8 cellular contexts compared by ENCODE assay signal in the genomic region with DNA sequence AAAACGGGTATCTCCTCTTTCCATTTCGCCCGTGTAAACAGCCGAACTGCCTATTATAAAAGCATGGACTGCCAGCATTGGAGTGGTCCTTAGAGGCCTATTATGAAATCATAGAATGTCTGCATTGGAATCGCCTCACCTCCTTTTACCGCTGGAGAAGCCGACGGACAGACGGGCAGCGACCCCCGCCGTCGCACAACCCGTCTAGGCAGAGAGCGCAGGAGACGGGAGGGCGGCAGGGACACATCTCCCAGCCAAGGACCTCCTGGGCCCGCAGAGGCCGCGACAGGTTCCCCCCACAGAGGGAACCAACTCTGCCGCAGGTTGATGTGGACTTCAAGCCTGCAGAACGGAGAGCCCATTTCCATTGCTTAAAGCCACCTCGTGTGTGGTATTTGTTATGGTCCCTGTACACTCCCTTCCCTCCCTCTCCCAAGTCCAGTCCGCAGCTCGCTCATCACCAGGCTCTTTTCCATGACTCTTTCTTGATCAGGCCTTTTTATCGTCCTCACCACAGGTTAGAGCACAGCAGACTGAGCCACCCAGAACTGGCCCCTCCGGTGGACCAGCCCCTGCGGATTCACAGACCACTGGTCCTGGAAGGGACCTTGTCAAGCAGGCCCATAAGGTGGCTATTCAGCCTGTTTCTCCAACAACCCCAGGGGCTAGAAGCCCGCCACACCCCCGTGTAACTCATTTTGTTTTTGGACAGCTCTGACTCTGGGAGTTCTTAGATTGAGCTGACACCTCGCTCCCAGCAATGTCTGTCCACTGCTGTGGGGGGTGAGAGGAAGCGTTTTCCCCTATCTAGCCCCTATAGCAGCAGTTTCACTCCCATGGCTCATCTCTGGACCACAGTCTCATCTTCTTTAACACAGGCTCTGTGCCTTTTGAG. TPM values are rescaled to one million over a fixed set of nuclear protein-coding genes. Genes with fewer than 3 reads are reported as not detected.
A peak's percentile ranks its signal among the peaks of the same experiment; 100 is the strongest.
DNase-seq lines count a peak whose midpoint lies in the region; ATAC-seq and TF ChIP-seq lines count a peak whose summit lies in the region.

No MANE protein-coding gene starts in this region.

- peaks cover 23 to 46% of the 10 kb centered on the region in 2 experiments for H3K4me1 ChIP-seq in HCT116 (ENCODE audit: control insufficient read depth in 1 of 2, insufficient read depth in 2 of 2, low read length in 2 of 2)

- H3K27ac Mint-ChIP-seq in activated CD8-positive, alpha-beta T cell treated with anti-CD3 and anti-CD28 coated beads for 36 hours = peak overlapping the region; percentile 89

- BruUV-seq in HCT116 (replicated peaks; lab: Mats Ljungman, UMichigan) = TSS peak; percentile 80

- no peaks in the 10 kb centered on the region for H3K9me3 ChIP-seq in HCT116 (ENCODE audit: control insufficient read depth in 1 of 2, insufficient read depth in 1 of 2, low read depth in 1 of 2, low read length in 2 of 2)

- TF ChIP-seq RAD21 in HCT116 (IDR thresholded peaks at IDR 0.05; ENCODE audit: low read depth) = no peak

- peaks cover 58% of the 10 kb centered on the region for H3K4me1 Mint-ChIP-seq in activated CD8-positive, alpha-beta T cell treated with anti-CD3 and anti-CD28 coated beads for 36 hours (ENCODE audit: low read depth)

- H3K4me3 Mint-ChIP-seq in activated CD8-positive, alpha-beta T cell treated with anti-CD3 and anti-CD28 coated beads for 36 hours = peak overlapping the region; percentile 83

- in situ Hi-C loops in ACHN (cut with HindIII; ENCODE audit: low pct_ligation_motif_present, low pct_unique_long_range_greater_than_20kb, low sequenced_read_pairs) = no loop called here

- TF ChIP-seq CTCF in C4-2B (conservative IDR thresholded peaks at IDR 0.05) (no peak), HCT116 (IDR thresholded peaks at IDR 0.05 in 2 of 3, conservative IDR thresholded peaks at IDR 0.05 in 1 of 3; ENCODE audit: borderline replicate concordance in 1 of 3, insufficient read depth in 1 of 3, low read depth in 2 of 3, low read length in 2 of 3) (no peak)
- no peak for TF ChIP-seq CTCF in activated CD8-positive, alpha-beta T cell treated with anti-CD3 and anti-CD28 coated beads for 36 hours (IDR thresholded peaks at IDR 0.05)

- peak overlapping the region; percentile 57 for H2AFZ ChIP-seq in HCT116 (ENCODE audit: low read depth, low read length, poor library complexity, severe bottlenecking)

- POLR2A ChIA-PET in HCT116 (lab: Charles Lee) = interaction anchor here (0.7 to 1.6 kb wide), 7 partner anchors 13 to 274 kb away, joined by 3 to 10 read pairs (median 6); a partner anchor contains a TSS
- POLR2A ChIA-PET in activated CD8-positive, alpha-beta T cell treated with anti-CD3 and anti-CD28 coated beads for 36 hours (lab: Charles Lee) = interaction anchor here (0.7 to 4.7 kb wide), 6 partner anchors 7 to 273 kb away, joined by 3 to 34 read pairs (median 4); a partner anchor contains a TSS

- intact Hi-C loops in HCT116 (cut with micrococcal nuclease) = no loop called here
- intact Hi-C loops in activated CD8-positive, alpha-beta T cell treated with anti-CD3 and anti-CD28 coated beads for 36 hours (cut with micrococcal nuclease) = no loop called here
- intact Hi-C loops in left cardiac atrium (cut with DNase I) = no loop called here
- intact Hi-C loops in sciatic nerve (cut with DNase I) = no loop called here

- H3K9ac ChIP-seq in HCT116 (ENCODE audit: low read length) = peak overlapping the region; percentile 74; the same call in 1 of the 2 replicates

- RAD21 ChIA-PET in HCT116 (lab: Charles Lee; ENCODE audit: low non-redundant PET in 1 of 2, low total read pairs in 2 of 2, uncharacterized antibody in 2 of 2, unreplicated experiment in 2 of 2) = interaction anchor here in 1 of 2 experiments (0.7 kb wide), 1 partner anchor 273 kb away, joined by 3 read pairs; a partner anchor contains a TSS

- H3K4me2 ChIP-seq in HCT116 (ENCODE audit: low read length) = peak overlapping the region; percentile 83

- H3K79me2 ChIP-seq in HCT116 (ENCODE audit: insufficient read depth, low read length) = peaks cover 38% of the 10 kb centered on the region

- TF ChIP-seq POLR2A in HCT116 (IDR thresholded peaks at IDR 0.05; ENCODE audit: borderline replicate concordance, extremely low read depth, insufficient read depth, insufficient read length) = no peak

- H3K27me3 ChIP-seq in HCT116 (ENCODE audit: insufficient read depth, low read length) = no peaks in the 10 kb centered on the region

- H3K27me3 Mint-ChIP-seq in activated CD8-positive, alpha-beta T cell treated with anti-CD3 and anti-CD28 coated beads for 36 hours = no peaks in the 10 kb centered on the region

- H3K4me3 ChIP-seq in HCT116 (replicated peaks in 1 of 2; ENCODE audit: low read depth in 1 of 2, low read length in 2 of 2) = peak overlapping the region; percentile 74 to 76

- no peaks in the 10 kb centered on the region for H4K20me1 ChIP-seq in HCT116 (ENCODE audit: insufficient read depth)

- H3K36me3 ChIP-seq in HCT116 (ENCODE audit: control insufficient read depth in 1 of 2, insufficient read depth in 2 of 2, low read length in 2 of 2) = 0 out of 4 replicates have a peak, but pooled peaks cover 0 to 3% of the 10 kb centered on the region in 2 experiments

- CTCF ChIA-PET in HCT116 (lab: Charles Lee) = interaction anchor here (1.5 to 3.1 kb wide), 2 partner anchors 273 to 979 kb away, joined by 4 to 15 read pairs; a partner anchor contains a TSS
- CTCF ChIA-PET in activated CD8-positive, alpha-beta T cell treated with anti-CD3 and anti-CD28 coated beads for 36 hours (lab: Charles Lee) = interaction anchor here (0.6 to 3.0 kb wide), 6 partner anchors 9 to 635 kb away, joined by 3 to 21 read pairs (median 4); a partner anchor contains a TSS

- H3K27ac ChIP-seq in C4-2B = peak overlapping the region; percentile 81
- H3K27ac ChIP-seq in HCT116 (ENCODE audit: low read depth, low read length) = no peak overlapping the region

- no peaks in the 10 kb centered on the region for H3K9me3 Mint-ChIP-seq in activated CD8-positive, alpha-beta T cell treated with anti-CD3 and anti-CD28 coated beads for 36 hours

- no peaks in the 10 kb centered on the region for H3K9me2 ChIP-seq in HCT116 (ENCODE audit: insufficient read depth)

- H3K36me3 Mint-ChIP-seq in activated CD8-positive, alpha-beta T cell treated with anti-CD3 and anti-CD28 coated beads for 36 hours (ENCODE audit: low read depth) = peaks cover 22% of the 10 kb centered on the region

- DNase-seq in HCT116 (ENCODE audit: low read depth, low spot score) (no peak), left cardiac atrium (peak; percentile 34), sciatic nerve (ENCODE audit: low spot score) (no peak), ACHN (no peak), NCI-H345 (lab: John Stamatoyannopoulos, UW) (no peak)
- DNase-seq in activated CD8-positive, alpha-beta T cell treated with anti-CD3 and anti-CD28 coated beads for 36 hours = no peak

- ATAC-seq in HCT116 (no peak), left cardiac atrium (peak; percentile 3 to 10), sciatic nerve (peak; percentile 53), HG03108 (IDR thresholded peaks at IDR 0.05; ENCODE audit: unreplicated experiment) (no peak)
- ATAC-seq in activated CD8-positive, alpha-beta T cell treated with anti-CD3 and anti-CD28 coated beads for 36 hours = peak; percentile 4

TF ChIP-seq in HCT116, 20 proteins besides CTCF, POLR2A, EP300 and RAD21 (continues in another document):
- TF ChIP-seq ELF1 (IDR thresholded peaks at IDR 0.05; ENCODE audit: borderline replicate concordance, low read depth) (no peak), ZNF274 (IDR thresholded peaks at IDR 0.05; ENCODE audit: low read depth, low read length) (no peak), CEBPB (IDR thresholded peaks at IDR 0.05; ENCODE audit: low read depth) (no peak), POLR2AphosphoS5 (IDR thresholded peaks at IDR 0.05; ENCODE audit: low read depth, low read length) (no peak), EGR1 (IDR thresholded peaks at IDR 0.05; ENCODE audit: low read depth) (no peak), TCF7L2 (IDR thresholded peaks at IDR 0.05; ENCODE audit: borderline replicate concordance, extremely low read depth, insufficient read depth, insufficient read length) (no peak), FOSL1 (IDR thresholded peaks at IDR 0.05; ENCODE audit: low read depth) (no peak)
- TF ChIP-seq, protein P1, sequence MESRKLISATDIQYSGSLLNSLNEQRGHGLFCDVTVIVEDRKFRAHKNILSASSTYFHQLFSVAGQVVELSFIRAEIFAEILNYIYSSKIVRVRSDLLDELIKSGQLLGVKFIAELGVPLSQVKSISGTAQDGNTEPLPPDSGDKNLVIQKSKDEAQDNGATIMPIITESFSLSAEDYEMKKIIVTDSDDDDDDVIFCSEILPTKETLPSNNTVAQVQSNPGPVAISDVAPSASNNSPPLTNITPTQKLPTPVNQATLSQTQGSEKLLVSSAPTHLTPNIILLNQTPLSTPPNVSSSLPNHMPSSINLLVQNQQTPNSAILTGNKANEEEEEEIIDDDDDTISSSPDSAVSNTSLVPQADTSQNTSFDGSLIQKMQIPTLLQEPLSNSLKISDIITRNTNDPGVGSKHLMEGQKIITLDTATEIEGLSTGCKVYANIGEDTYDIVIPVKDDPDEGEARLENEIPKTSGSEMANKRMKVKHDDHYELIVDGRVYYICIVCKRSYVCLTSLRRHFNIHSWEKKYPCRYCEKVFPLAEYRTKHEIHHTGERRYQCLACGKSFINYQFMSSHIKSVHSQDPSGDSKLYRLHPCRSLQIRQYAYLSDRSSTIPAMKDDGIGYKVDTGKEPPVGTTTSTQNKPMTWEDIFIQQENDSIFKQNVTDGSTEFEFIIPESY (IDR thresholded peaks at IDR 0.05; ENCODE audit: extremely low read depth, insufficient replicate concordance, low read length) = no peak

RNA-seq across cellular contexts. Expression of a gene that starts 0.8 kb away (rescaled TPM):
- total RNA-seq in HCT116 (2021; ENCODE audit: unreplicated experiment) (46.1 TPM), left cardiac atrium (10 to 100 TPM; 38.8 to 53.4 TPM), sciatic nerve (38.2 TPM)
- 24.0 and 27.0 TPM in 2 replicates for polyA plus RNA-seq in HCT116 (2012)
- total RNA-seq in activated CD8-positive, alpha-beta T cell treated with anti-CD3 and anti-CD28 coated beads for 36 hours = 10 to 100 TPM; 86.7 to 89.0 TPM

RNA-seq across cellular contexts. Expression of a gene that starts 39.9 kb away (rescaled TPM):
- total RNA-seq in HCT116 (2021; ENCODE audit: unreplicated experiment) = 0.76 TPM
- polyA plus RNA-seq in HCT116 (2012) = 0.85 and 0.91 TPM in 2 replicates
- not detected for total RNA-seq in activated CD8-positive, alpha-beta T cell treated with anti-CD3 and anti-CD28 coated beads for 36 hours
- total RNA-seq in left cardiac atrium = 100 to 1,000 TPM in 1 of 2 donors, 10 to 100 TPM in 1; 85.0 to 256 TPM
- 6,445 TPM for total RNA-seq in sciatic nerve

Comparison
In these comparisons a context has a peak if more than half of its experiments do, and no peak if none do; other contexts are left out.
1. ATAC-seq: peak in activated CD8-positive, alpha-beta T cell treated with anti-CD3 and anti-CD28 coated beads for 36 hours (single experiment), left cardiac atrium (2 of 2) and sciatic nerve (single experiment); none in HCT116 (single experiment) and HG03108 (single experiment).
2. RNA of a gene that starts 39.9 kb away (total RNA-seq): 6,445 TPM in sciatic nerve (single experiment) and 85.0 to 256 TPM in left cardiac atrium; 0.76 TPM in HCT116 (single experiment) and not detected in activated CD8-positive, alpha-beta T cell treated with anti-CD3 and anti-CD28 coated beads for 36 hours; every median in the first group is over 10 times any median in the second.